ENCODE assay signal across 5 cellular contexts in the genomic region with DNA sequence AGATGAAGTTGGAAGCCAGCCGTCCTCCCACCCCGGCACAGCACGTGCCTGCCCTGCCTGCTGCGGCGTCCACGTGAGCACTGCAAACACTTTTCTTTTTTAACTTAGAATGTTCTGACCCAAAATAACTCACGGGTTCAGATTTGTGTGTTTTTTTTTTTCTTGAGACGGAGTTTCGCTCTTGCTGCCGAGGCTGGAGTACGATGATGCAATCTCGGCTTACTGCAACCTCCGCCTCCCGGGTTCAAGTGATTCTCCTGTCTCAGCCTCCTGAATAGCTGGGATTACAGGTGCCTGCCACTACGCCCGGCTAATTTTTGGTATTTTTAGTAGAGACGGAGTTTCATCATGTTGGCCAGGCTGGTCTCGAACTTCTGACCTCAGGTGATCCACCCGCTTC. TPM values are rescaled to one million over a fixed set of nuclear protein-coding genes. Genes with fewer than 3 reads are reported as not detected.
DNase-seq lines count a peak whose midpoint lies in the region; ATAC-seq and TF ChIP-seq lines count a peak whose summit lies in the region.
"Not testable (repeated sequence)": the region's sequence is repeated elsewhere in the genome, so short reads cannot be mapped to it uniquely, and the experiment has no call there.

No MANE protein-coding gene starts in this region.

- TF ChIP-seq CTCF in IMR-90 (conservative IDR thresholded peaks at IDR 0.05; ENCODE audit: low read depth, low read length); RWPE1 (conservative IDR thresholded peaks at IDR 0.05; ENCODE audit: low read depth); gastrocnemius medialis (IDR thresholded peaks at IDR 0.05 in 4 of 5, conservative IDR thresholded peaks at IDR 0.05 in 1 of 5): not testable (repeated sequence)

- H3K27ac ChIP-seq in IMR-90 (ENCODE audit: insufficient read depth, low read length): not testable (repeated sequence)
- H3K27ac ChIP-seq in RWPE1 (peak overlapping the region; percentile 98), trophoblast cell (ENCODE audit: low read depth, low read length) (peak overlapping the region; percentile 73), gastrocnemius medialis (peak overlapping the region; percentile 97 to 100 (median 100))

- H3K27me3 ChIP-seq in IMR-90 (ENCODE audit: control insufficient read depth, insufficient read depth, low read length); trophoblast cell (ENCODE audit: insufficient read depth, low read length); gastrocnemius medialis: not testable (repeated sequence)

- H2BK5ac ChIP-seq in IMR-90 (ENCODE audit: low read depth, low read length, poor library complexity, severe bottlenecking); trophoblast cell (ENCODE audit: low read depth, low read length, poor library complexity): not testable (repeated sequence)

- intact Hi-C loops in IMR-90 (cut with micrococcal nuclease): not testable (repeated sequence)
- intact Hi-C loops in Right ventricle myocardium inferior (cut with DNase I) (loop anchor here (5.0 to 10.0 kb wide), 2 partner anchors 40 to 82 kb away; a partner anchor contains a TSS), gastrocnemius medialis (cut with DNase I; ENCODE audit: low total_unique reads) (loop anchor here (2.0 kb wide), 1 partner anchor 20 kb away; no protein-coding TSS in a partner anchor)

- 100% methylated on average over 3 of the region's 19 CpGs; no CpG with 5 or more reads in 1 of the 2 experiments for WGBS in IMR-90 (ENCODE audit: extremely low coverage in 2 of 2, insufficient read length in 1 of 2), 2 experiments
- WGBS in trophoblast cell (ENCODE audit: extremely low coverage, insufficient coverage, insufficient read length): no CpG with 5 or more reads among the region's 19 CpGs

- not testable (repeated sequence) for H3K14ac ChIP-seq in IMR-90 (replicated peaks; ENCODE audit: low read depth, low read length); trophoblast cell (ENCODE audit: low read length)

- CTCF ChIA-PET in IMR-90 (lab: Yijun Ruan, JAX); RWPE1 (lab: Yijun Ruan, JAX): not testable (repeated sequence)

- not testable (repeated sequence) for TF ChIP-seq RAD21 in IMR-90 (IDR thresholded peaks at IDR 0.05; ENCODE audit: low read length)

- not testable (repeated sequence) for H3K79me2 ChIP-seq in trophoblast cell (ENCODE audit: control insufficient read depth, insufficient read depth, low read length, poor library complexity)

- H3K23ac ChIP-seq in IMR-90 (ENCODE audit: low read depth, low read length); trophoblast cell (ENCODE audit: low read length): not testable (repeated sequence)

- H2BK120ac ChIP-seq in IMR-90 (ENCODE audit: low read depth, low read length): not testable (repeated sequence)
- peak overlapping the region; percentile 47 for H2BK120ac ChIP-seq in trophoblast cell (ENCODE audit: insufficient read depth, low read length, poor library complexity)

- not testable (repeated sequence) for H4K91ac ChIP-seq in IMR-90 (ENCODE audit: insufficient read depth, low read depth, low read length)
- peak overlapping the region; percentile 74 for H4K91ac ChIP-seq in trophoblast cell (ENCODE audit: low read depth, low read length)

- not testable (repeated sequence) for H2BK15ac ChIP-seq in IMR-90 (ENCODE audit: low read depth, low read length)

- H2AK5ac ChIP-seq in IMR-90 (ENCODE audit: low read depth, low read length): not testable (repeated sequence)
- peak overlapping the region; percentile 55 for H2AK5ac ChIP-seq in trophoblast cell (ENCODE audit: low read length)

- not testable (repeated sequence) for H3K9me1 ChIP-seq in IMR-90 (ENCODE audit: insufficient read depth, low read length)

- TF ChIP-seq POLR2A in IMR-90 (IDR thresholded peaks at IDR 0.05; ENCODE audit: low read depth, low read length); gastrocnemius medialis (IDR thresholded peaks at IDR 0.05): not testable (repeated sequence)

- not testable (repeated sequence) for H3K4me2 ChIP-seq in IMR-90 (ENCODE audit: low read depth, low read length); trophoblast cell (ENCODE audit: low read length)

- dilution Hi-C loops in IMR-90 (cut with HindIII; ENCODE audit: low sequenced_read_pairs, unreplicated experiment): not testable (repeated sequence)

- H3K4me1 ChIP-seq in IMR-90 (ENCODE audit: control insufficient read depth, insufficient read depth, low read length): not testable (repeated sequence)
- H3K4me1 ChIP-seq in trophoblast cell (ENCODE audit: control insufficient read depth in 1 of 2, insufficient read depth in 2 of 2, low read length in 2 of 2) (peaks cover 34 to 36% of the 10 kb centered on the region in 2 experiments), gastrocnemius medialis (peaks cover 66 to 70% of the 10 kb centered on the region in 2 donors)

- H3K9ac ChIP-seq in IMR-90 (ENCODE audit: low read depth, low read length); trophoblast cell (ENCODE audit: low read length): not testable (repeated sequence)

- in situ Hi-C loops in IMR-90 (cut with MboI; ENCODE audit: low sequenced_read_pairs): loop anchor here (25.0 kb wide), 1 partner anchor 335 kb away; a partner anchor contains a TSS
- in situ Hi-C loops in gastrocnemius medialis (cut with MboI; ENCODE audit: low sequenced_read_pairs in 4 of 4): not testable (repeated sequence)

- not testable (repeated sequence) for BruUV-seq in IMR-90 (replicated peaks; lab: Mats Ljungman, UMichigan)

- not testable (repeated sequence) for DNase-seq in IMR-90; RWPE1 (ENCODE audit: low spot score); trophoblast cell; gastrocnemius medialis
- DNase-seq in Right ventricle myocardium inferior (ENCODE audit: missing footprints): peak; percentile 1

- not testable (repeated sequence) for H2AK9ac ChIP-seq in IMR-90 (replicated peaks; ENCODE audit: low read depth, low read length, poor library complexity)

- H3K4ac ChIP-seq in IMR-90 (ENCODE audit: low read depth, low read length); trophoblast cell (ENCODE audit: low read depth, low read length): not testable (repeated sequence)

- H4K5ac ChIP-seq in IMR-90 (ENCODE audit: low read depth, low read length): not testable (repeated sequence)

- H3K36me3 ChIP-seq in IMR-90 (ENCODE audit: control insufficient read depth, insufficient read depth, low read length): peaks cover 39% of the 10 kb centered on the region
- peaks cover 38 to 41% of the 10 kb centered on the region in 2 experiments for H3K36me3 ChIP-seq in trophoblast cell (ENCODE audit: control insufficient read depth in 1 of 2, insufficient read depth in 2 of 2, low read length in 2 of 2)
- H3K36me3 ChIP-seq in gastrocnemius medialis: peaks cover 3 to 63% of the 10 kb centered on the region in 2 donors

- H4K12ac ChIP-seq in trophoblast cell (ENCODE audit: low read depth, low read length): not testable (repeated sequence)

- peak overlapping the region; percentile 51 for H2BK12ac ChIP-seq in trophoblast cell (ENCODE audit: low read length)

- H3K9me3 ChIP-seq in IMR-90 (ENCODE audit: control insufficient read depth, insufficient read depth, low read length); trophoblast cell (ENCODE audit: insufficient read depth, low read depth, low read length); gastrocnemius medialis: not testable (repeated sequence)

- not testable (repeated sequence) for ATAC-seq in IMR-90 (ENCODE audit: low read depth); Right ventricle myocardium inferior
- peak in 1 of 2 donors; percentile 12 for ATAC-seq in gastrocnemius medialis

- not testable (repeated sequence) for H4K20me1 ChIP-seq in IMR-90 (ENCODE audit: insufficient read depth, low read length)

- H4K8ac ChIP-seq in IMR-90 (ENCODE audit: low read depth in 2 of 2, low read length in 2 of 2); trophoblast cell (ENCODE audit: low read depth, low read length): not testable (repeated sequence)

- POLR2A ChIA-PET in IMR-90 (lab: Charles Lee; ENCODE audit: unreplicated experiment); RWPE1 (lab: Yijun Ruan, JAX; ENCODE audit: low non-redundant PET): not testable (repeated sequence)

- H3K79me1 ChIP-seq in IMR-90 (ENCODE audit: low read depth in 1 of 2, low read length in 2 of 2) (peaks cover under 1 to 31% of the 10 kb centered on the region in 2 experiments; a peak in 3 of 4 replicates), trophoblast cell (ENCODE audit: low read length) (peaks cover 18% of the 10 kb centered on the region)

- H2BK20ac ChIP-seq in IMR-90 (ENCODE audit: low read depth, low read length): not testable (repeated sequence)

- not testable (repeated sequence) for H3K4me3 ChIP-seq in IMR-90 (ENCODE audit: insufficient read depth, low read depth, low read length); trophoblast cell (ENCODE audit: low read depth, low read length); gastrocnemius medialis

- H3K18ac ChIP-seq in IMR-90 (ENCODE audit: low read depth, low read length); trophoblast cell (ENCODE audit: low read length): not testable (repeated sequence)

- H2AFZ ChIP-seq in IMR-90 (replicated peaks; ENCODE audit: low read length, poor library complexity); trophoblast cell (ENCODE audit: insufficient read depth, low read length, poor library complexity): not testable (repeated sequence)

- not testable (repeated sequence) for H3K56ac ChIP-seq in IMR-90 (ENCODE audit: extremely low read depth, insufficient read depth, low read length)

TF ChIP-seq in IMR-90, 13 proteins besides CTCF, POLR2A, EP300 and RAD21:
- TF ChIP-seq CEBPB (IDR thresholded peaks at IDR 0.05; ENCODE audit: low read depth, low read length): 0 out of 2 replicates have a peak, but pooled peaks have one; percentile 26

RNA-seq across cellular contexts. Expression of a gene that starts 14.1 kb away (rescaled TPM):
- 25.3 and 33.6 TPM in 2 replicates for total RNA-seq in IMR-90 (2012; rRNA removed)
- 33.9 and 36.4 TPM in 2 replicates for polyA plus RNA-seq in IMR-90 (2012; rRNA removed)
- polyA plus RNA-seq in IMR-90 (2012; cell fraction: cytosol; rRNA removed): 38.7 and 47.1 TPM in 2 replicates
- 63.9 and 70.8 TPM in 2 replicates for polyA plus RNA-seq in IMR-90 (2012; cell fraction: nucleus; rRNA removed; ENCODE audit: low replicate concordance)
- total RNA-seq in Right ventricle myocardium inferior: 119 TPM
- 40.1 and 42.3 TPM in 2 replicates for polyA plus RNA-seq in trophoblast cell (2013)
- 100 to 1,000 TPM; 218 to 263 (median 248) TPM for total RNA-seq in gastrocnemius medialis

RNA-seq across cellular contexts. Expression of a gene that starts 39.8 kb away (rescaled TPM):
- total RNA-seq in IMR-90 (2012; rRNA removed) (19.5 and 21.1 TPM in 2 replicates), Right ventricle myocardium inferior (17.6 TPM), gastrocnemius medialis (10 to 100 TPM; 54.8 to 94.9 (median 82.9) TPM)
- 8.2 and 8.6 TPM in 2 replicates for polyA plus RNA-seq in IMR-90 (2012; rRNA removed)
- polyA plus RNA-seq in IMR-90 (2012; cell fraction: cytosol; rRNA removed): 5.5 and 9.6 TPM in 2 replicates
- polyA plus RNA-seq in IMR-90 (2012; cell fraction: nucleus; rRNA removed; ENCODE audit: low replicate concordance): 8.9 and 9.8 TPM in 2 replicates
- 19.7 and 20.9 TPM in 2 replicates for polyA plus RNA-seq in trophoblast cell (2013)
